In the genomic region with DNA sequence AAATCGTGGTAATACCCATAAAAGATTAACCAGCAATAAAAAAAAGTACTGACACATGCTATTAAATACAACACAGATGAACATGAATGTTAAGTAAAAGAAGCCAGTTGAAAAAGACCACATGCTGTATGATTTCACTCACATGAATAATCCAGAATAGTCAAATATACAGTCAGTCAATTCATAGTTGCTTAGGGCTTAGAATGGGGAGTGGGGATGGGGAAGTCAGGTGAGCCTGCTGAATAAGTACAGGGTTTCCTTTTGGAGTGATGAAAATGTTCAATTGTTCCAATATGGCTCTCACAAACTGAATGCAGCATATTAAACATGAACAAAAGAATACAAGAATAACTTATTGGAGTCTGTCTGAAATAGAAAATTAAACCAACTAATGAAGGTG, we compare ENCODE assay signal across 16 cellular contexts. TPM values are rescaled to one million over a fixed set of nuclear protein-coding genes. Genes with fewer than 3 reads are reported as not detected.
DNase-seq lines count a peak whose midpoint lies in the region; ATAC-seq and TF ChIP-seq lines count a peak whose summit lies in the region.
"Had no signal": no experiment of that assay in that cellular context is flagged by ENCODE, and none has a peak within 500 bp of the region (broad histone marks: within the 10 kb centered on the region; RNA-seq: fewer than 3 reads in every experiment).

No MANE protein-coding gene starts in this region.

- DNase-seq in activated T-cell treated with anti-CD3 and anti-CD28 coated beads, Interleukin-2, amount 50 U/mL, for 4 hours: no peak
- no peak for DNase-seq in activated T-cell treated with anti-CD3 and anti-CD28 coated beads, Interleukin-2, amount 50 U/mL, for 48 hours
- DNase-seq in OCI-LY7 (ENCODE audit: low spot score): no peak
- DNase-seq in central memory CD8-positive, alpha-beta T cell (ENCODE audit: low spot score in 2 of 2): no peak
- DNase-seq in psoas muscle: no peak
- no peak for DNase-seq in endothelial cell (ENCODE audit: low spot score)
- DNase-seq in G401 (ENCODE audit: low spot score): no peak
- no peak for DNase-seq in A673 (ENCODE audit: low spot score)
- DNase-seq: aorta; effector CD4-positive, alpha-beta T cell; Kasumi-1; left lung; NCI-H2081; stimulated activated CD4-positive, alpha-beta T cell treated with anti-CD3 and anti-CD28 coated beads, Interleukin-15, amount 100 ng/mL, for 24 hours; stimulated activated CD8-positive, alpha-beta memory T cell treated with anti-CD3 and anti-CD28 coated beads, Interleukin-4, amount 100 ng/mL, for 48 hours had no signal

- H3K4me2 ChIP-seq in OCI-LY7 (ENCODE audit: low read length): peak overlapping the region; percentile 70

- peaks cover 16% of the 10 kb centered on the region for H4K20me1 ChIP-seq in OCI-LY7 (ENCODE audit: insufficient read depth, low read length)

- 31 to 67% (median 53%) methylated on average over 1 of the region's 1 CpG for WGBS in psoas muscle, 3 donors

- no peaks in the 10 kb centered on the region for H3K9me3 Mint-ChIP-seq in activated T-cell treated with anti-CD3 and anti-CD28 coated beads, Interleukin-2, amount 50 U/mL, for 4 hours
- no peaks in the 10 kb centered on the region for H3K9me3 Mint-ChIP-seq in central memory CD8-positive, alpha-beta T cell
- no peaks in the 10 kb centered on the region for H3K9me3 Mint-ChIP-seq in endothelial cell (ENCODE audit: unreplicated experiment)

- peaks cover 63% of the 10 kb centered on the region for H3K79me2 ChIP-seq in OCI-LY7 (ENCODE audit: insufficient read depth, low read depth, low read length)

- peaks cover 8% of the 10 kb centered on the region for H3K36me3 Mint-ChIP-seq in activated T-cell treated with anti-CD3 and anti-CD28 coated beads, Interleukin-2, amount 50 U/mL, for 4 hours (ENCODE audit: insufficient read depth)
- H3K36me3 Mint-ChIP-seq in central memory CD8-positive, alpha-beta T cell (ENCODE audit: insufficient read depth): peaks cover 4% of the 10 kb centered on the region
- peaks cover 3% of the 10 kb centered on the region for H3K36me3 Mint-ChIP-seq in endothelial cell (ENCODE audit: low read depth, unreplicated experiment)

- CTCF ChIA-PET in OCI-LY7 (lab: Charles Lee; ENCODE audit: unreplicated experiment) (no interaction called here), A673 (lab: Charles Lee) (no interaction called here)

- POLR2A ChIA-PET in OCI-LY7 (lab: Charles Lee): no interaction called here
- POLR2A ChIA-PET in A673 (lab: Charles Lee; ENCODE audit: low non-redundant PET): no interaction called here

- H3K36me3 ChIP-seq in OCI-LY7 (ENCODE audit: insufficient read depth, low read length): peaks cover 18% of the 10 kb centered on the region
- no peaks in the 10 kb centered on the region for H3K36me3 ChIP-seq in psoas muscle (ENCODE audit: insufficient read depth in 1 of 2, low read depth in 1 of 2)
- no peaks in the 10 kb centered on the region for H3K36me3 ChIP-seq in A673 (ENCODE audit: insufficient read depth, low read length, poor library complexity, severe bottlenecking)
- H3K36me3 ChIP-seq: left lung, vagina had no signal

- H3K9me3 ChIP-seq in OCI-LY7 (ENCODE audit: low read length) (peaks cover 13% of the 10 kb centered on the region; the same call in 1 of the 2 replicates), psoas muscle (no peaks in the 10 kb centered on the region), A673 (ENCODE audit: low read depth, low read length, poor library complexity, severe bottlenecking) (no peaks in the 10 kb centered on the region)
- H3K9me3 ChIP-seq: left lung, vagina had no signal

- no peak overlapping the region for H3K27ac ChIP-seq in OCI-LY7 (ENCODE audit: low read depth, low read length, poor library complexity, severe bottlenecking)
- no peak overlapping the region for H3K27ac ChIP-seq in psoas muscle
- H3K27ac ChIP-seq in A673 (ENCODE audit: low read depth, low read length, poor library complexity, severe bottlenecking): no peak overlapping the region
- H3K27ac ChIP-seq: left lung, vagina had no signal

- BruUV-seq in OCI-LY7 (replicated peaks; lab: Mats Ljungman, UMichigan) (no TSS peak), A673 (replicated peaks; lab: Mats Ljungman, UMichigan) (no TSS peak)

- peak overlapping the region; percentile 93 for H3K4me3 Mint-ChIP-seq in activated T-cell treated with anti-CD3 and anti-CD28 coated beads, Interleukin-2, amount 50 U/mL, for 4 hours
- peak overlapping the region; percentile 92 for H3K4me3 Mint-ChIP-seq in central memory CD8-positive, alpha-beta T cell
- no peak overlapping the region for H3K4me3 Mint-ChIP-seq in endothelial cell (ENCODE audit: unreplicated experiment)

- H3K27me3 ChIP-seq in psoas muscle (ENCODE audit: insufficient read depth in 3 of 3, low read length in 2 of 3): no peaks in the 10 kb centered on the region
- no peaks in the 10 kb centered on the region for H3K27me3 ChIP-seq in A673 (replicated peaks; ENCODE audit: insufficient read depth, low read depth, low read length, poor library complexity)
- H3K27me3 ChIP-seq: left lung, vagina had no signal

- H3K4me3 ChIP-seq in OCI-LY7 (ENCODE audit: low read depth, low read length, poor library complexity, severe bottlenecking) (peak overlapping the region; percentile 13), psoas muscle (peak overlapping the region; percentile 6), A673 (ENCODE audit: low read depth, low read length, poor library complexity, severe bottlenecking) (no peak overlapping the region)
- H3K4me3 ChIP-seq: left lung had no signal

- 0 out of 2 replicates have a peak, but pooled peaks have one; percentile 18 for TF ChIP-seq CTCF in OCI-LY7 (conservative IDR thresholded peaks at IDR 0.05; ENCODE audit: low read length)
- no peak for TF ChIP-seq CTCF in psoas muscle (IDR thresholded peaks at IDR 0.05)
- TF ChIP-seq CTCF in endothelial cell (IDR thresholded peaks at IDR 0.05; ENCODE audit: unreplicated experiment): no peak
- TF ChIP-seq CTCF in A673 (conservative IDR thresholded peaks at IDR 0.05; ENCODE audit: low read depth, low read length): no peak

- H3K4me1 ChIP-seq in OCI-LY7 (ENCODE audit: insufficient read depth, low read length, poor library complexity, severe bottlenecking) (peaks cover 19% of the 10 kb centered on the region), psoas muscle (peaks cover 45% of the 10 kb centered on the region), A673 (ENCODE audit: insufficient read depth, low read length, poor library complexity, severe bottlenecking) (no peaks in the 10 kb centered on the region)

- in situ Hi-C loops in G401 (cut with HindIII; ENCODE audit: low sequenced_read_pairs): no loop called here

- H3K27ac Mint-ChIP-seq in central memory CD8-positive, alpha-beta T cell (ENCODE audit: low read depth): no peak overlapping the region
- H3K27ac Mint-ChIP-seq in endothelial cell (ENCODE audit: unreplicated experiment): no peak overlapping the region

- H2AFZ ChIP-seq in OCI-LY7 (ENCODE audit: low read length): no peak overlapping the region

- H3K4me1 Mint-ChIP-seq in activated T-cell treated with anti-CD3 and anti-CD28 coated beads, Interleukin-2, amount 50 U/mL, for 4 hours (ENCODE audit: low read depth): peaks cover 43% of the 10 kb centered on the region
- peaks cover 34% of the 10 kb centered on the region for H3K4me1 Mint-ChIP-seq in central memory CD8-positive, alpha-beta T cell
- H3K4me1 Mint-ChIP-seq in endothelial cell (ENCODE audit: unreplicated experiment): peaks cover 13% of the 10 kb centered on the region

- H3K9me2 ChIP-seq in OCI-LY7 (ENCODE audit: insufficient read depth, low read length): no peaks in the 10 kb centered on the region

- H3K27me3 Mint-ChIP-seq in activated T-cell treated with anti-CD3 and anti-CD28 coated beads, Interleukin-2, amount 50 U/mL, for 4 hours (ENCODE audit: low read depth): no peaks in the 10 kb centered on the region
- no peaks in the 10 kb centered on the region for H3K27me3 Mint-ChIP-seq in central memory CD8-positive, alpha-beta T cell
- H3K27me3 Mint-ChIP-seq in endothelial cell (ENCODE audit: unreplicated experiment): no peaks in the 10 kb centered on the region

- ATAC-seq in activated T-cell treated with anti-CD3 and anti-CD28 coated beads, Interleukin-2, amount 50 U/mL, for 4 hours: no peak
- ATAC-seq in central memory CD8-positive, alpha-beta T cell (replicated peaks; ENCODE audit: extremely low read depth, poor library complexity, severe bottlenecking): no peak
- no peak for ATAC-seq in psoas muscle
- ATAC-seq: left lung had no signal

- intact Hi-C loops in OCI-LY7 (cut with micrococcal nuclease; ENCODE audit: unreplicated experiment): loop anchor here (5.0 to 10.0 kb wide), 3 partner anchors 110 to 273 kb away; no protein-coding TSS in a partner anchor
- intact Hi-C loops in psoas muscle (cut with DNase I): loop anchor here (2.0 to 10.0 kb wide), 4 partner anchors 57 to 253 kb away; partner anchors contain the start of gene STK17A (in 1 of the 2)
- intact Hi-C loops in A673 (cut with micrococcal nuclease; ENCODE audit: unreplicated experiment): loop anchor here (5.0 kb wide), 1 partner anchor 110 kb away; no protein-coding TSS in a partner anchor

RNA-seq across cellular contexts. Expression of gene COA1, which starts 1.8 kb away (rescaled TPM):
- 10 to 100 TPM; 51.4 to 56.7 (median 51.5) TPM for total RNA-seq in activated T-cell treated with anti-CD3 and anti-CD28 coated beads, Interleukin-2, amount 50 U/mL, for 4 hours
- 96.0 and 96.9 TPM in 2 replicates for total RNA-seq in OCI-LY7 (2014; rRNA removed; shearing (Covaris generic))
- total RNA-seq in OCI-LY7 (2022) (63.9 and 77.5 TPM in 2 replicates), psoas muscle (10 to 100 TPM; 41.5 to 60.7 (median 53.9) TPM), endothelial cell (ENCODE audit: unreplicated experiment) (55.5 TPM), A673 (2021) (105 and 115 TPM in 2 replicates)
- polyA plus RNA-seq in psoas muscle: 10 to 100 TPM; 60.5 to 74.9 (median 74.6) TPM
- total RNA-seq in G401 (2014; rRNA removed; shearing (Covaris generic)): 135 and 184 TPM in 2 replicates

RNA-seq across cellular contexts. Expression of gene BLVRA, which starts 31.0 kb away (rescaled TPM):
- 10 to 100 TPM; 20.7 to 24.9 (median 23.7) TPM for total RNA-seq in activated T-cell treated with anti-CD3 and anti-CD28 coated beads, Interleukin-2, amount 50 U/mL, for 4 hours
- total RNA-seq in OCI-LY7 (2014; rRNA removed; shearing (Covaris generic)): not detected in 2 replicates
- total RNA-seq in OCI-LY7 (2022) (0.70 and 0.91 TPM in 2 replicates), psoas muscle (10 to 100 TPM; 35.8 to 50.9 (median 40.2) TPM), endothelial cell (ENCODE audit: unreplicated experiment) (18.2 TPM), A673 (2021) (20.6 and 27.4 TPM in 2 replicates)
- polyA plus RNA-seq in psoas muscle: 10 to 100 TPM; 36.1 to 52.9 (median 49.7) TPM
- 145 and 190 TPM in 2 replicates for total RNA-seq in G401 (2014; rRNA removed; shearing (Covaris generic))

Comparison
In these comparisons a context has a peak if more than half of its experiments do, and no peak if none do; other contexts are left out.
1. RNA of gene BLVRA, which starts 31.0 kb away (total RNA-seq): 145 to 190 TPM in G401, 35.8 to 50.9 TPM in psoas muscle, 20.7 to 24.9 TPM in activated T-cell treated with anti-CD3 and anti-CD28 coated beads, Interleukin-2, amount 50 U/mL, for 4 hours, 20.6 to 27.4 TPM in A673 and 18.2 TPM in endothelial cell (single experiment); 0.70 to 0.91 TPM in OCI-LY7; every median in the first group is over 10 times any median in the second.